In genomic region chr9:101727621-101728524, GRCh38 we compare ENCODE assay signal across 8 cellular contexts. TPM values are rescaled to one million over a fixed set of nuclear protein-coding genes. Genes with fewer than 3 reads are reported as not detected.
A peak's percentile ranks its signal among the peaks of the same experiment; 100 is the strongest.
DNase-seq lines count a peak whose midpoint lies in the region; ATAC-seq and TF ChIP-seq lines count a peak whose summit lies in the region.

No MANE protein-coding gene starts in this region.

- H3K9me3 ChIP-seq in BE2C, result no peaks in the 10 kb centered on the region

- in situ Hi-C loops in astrocyte of the spinal cord (cut with HindIII; ENCODE audit: low sequenced_read_pairs), result no loop called here

- no peaks in the 10 kb centered on the region for H3K36me3 ChIP-seq in BE2C

- DNase-seq in BE2C, result no peak
- peak; percentile 12 for DNase-seq in NCI-H1092 (lab: John Stamatoyannopoulos, UW)
- peak; percentile 4 for DNase-seq in astrocyte of the spinal cord (ENCODE audit: low read depth, low spot score)
- peak; percentile 29 to 44 for DNase-seq in lung microvascular endothelial cell (ENCODE audit: low read depth in 2 of 2)
- no peak for DNase-seq in ureter (ENCODE audit: low spot score)
- DNase-seq in activated CD4-positive, CD25-positive, alpha-beta regulatory T cell (lab: John Stamatoyannopoulos, UW), result no peak

- ATAC-seq in HG02588 (IDR thresholded peaks at IDR 0.05; ENCODE audit: unreplicated experiment), result peak; percentile 81

- no peaks in the 10 kb centered on the region for H3K4me1 ChIP-seq in BE2C

- no peaks in the 10 kb centered on the region for H3K27me3 ChIP-seq in BE2C

- peak; percentile 71 for TF ChIP-seq CTCF in BE2C (IDR thresholded peaks at IDR 0.05; ENCODE audit: low read depth, low read length)
- peak; percentile 67 for TF ChIP-seq CTCF in GM12875 (IDR thresholded peaks at IDR 0.05; ENCODE audit: borderline replicate concordance, insufficient read depth, low read depth, low read length)
- TF ChIP-seq CTCF in astrocyte of the spinal cord (IDR thresholded peaks at IDR 0.05; ENCODE audit: low read depth, low read length), result peak; percentile 52

- H3K4me3 ChIP-seq in BE2C (ENCODE audit: low read depth, low read length), result no peak overlapping the region
- H3K4me3 ChIP-seq in GM12875 (ENCODE audit: low read depth, low read length), result no peak overlapping the region
- H3K4me3 ChIP-seq in astrocyte of the spinal cord (ENCODE audit: low read depth, low read length), result no peak overlapping the region

RNA-seq across cellular contexts. Expression of gene GRIN3A, which starts 10.6 kb away (rescaled TPM):
- polyA plus RNA-seq in BE2C (2012; ENCODE audit: insufficient read depth, insufficient read length, low read depth), result 0.54 TPM
- total RNA-seq in lung microvascular endothelial cell, result not detected in 2 replicates
- 0.05 TPM for total RNA-seq in ureter

Comparison
In these comparisons a context has a peak if more than half of its experiments do, and no peak if none do; other contexts are left out.
1. DNase-seq: peak in NCI-H1092 (single experiment), astrocyte of the spinal cord (single experiment) and lung microvascular endothelial cell (2 of 2); none in BE2C (single experiment), ureter (single experiment) and activated CD4-positive, CD25-positive, alpha-beta regulatory T cell (0 of 4).
2. Peak in every context shown above with its lines, with median percentiles within 50 percentile points of each other: CTCF ChIP-seq.